ENCODE assay signal across 8 cellular contexts in the genomic region with DNA sequence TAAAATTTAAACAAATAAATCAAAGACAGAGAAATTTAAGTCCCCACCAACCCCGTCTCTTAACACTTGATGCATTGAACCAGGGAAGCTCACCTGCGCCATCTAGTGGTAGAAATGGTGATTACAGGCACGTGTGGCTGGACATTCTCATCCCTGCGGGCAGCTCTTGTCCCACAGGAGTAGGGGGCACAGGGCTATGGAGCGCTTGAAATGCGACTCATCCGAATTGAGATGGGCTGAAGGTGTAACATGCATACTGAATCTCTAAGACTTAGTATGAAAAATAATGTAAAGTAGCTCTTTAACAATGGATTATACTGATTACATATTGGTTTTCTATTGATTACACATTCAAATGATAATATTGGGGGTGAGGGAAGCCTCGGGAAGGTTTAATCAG. TPM values are rescaled to one million over a fixed set of nuclear protein-coding genes. Genes with fewer than 3 reads are reported as not detected.
DNase-seq lines count a peak whose midpoint lies in the region; ATAC-seq, FAIRE-seq and TF ChIP-seq lines count a peak whose summit lies in the region.

No MANE protein-coding gene starts in this region.

- peaks cover 0 to 22% of the 10 kb centered on the region in 2 experiments; a peak in 2 of 5 replicates for H3K27me3 ChIP-seq in K562 (ENCODE audit: control insufficient read depth in 2 of 2, insufficient read depth in 2 of 2, low read length in 2 of 2)

- H3K36me3 ChIP-seq in K562 (ENCODE audit: control insufficient read depth, insufficient read depth, low read length) = no peaks in the 10 kb centered on the region

- DNase-seq in NCI-H2081 (lab: John Stamatoyannopoulos, UW) (peak; percentile 54 to 56), NCI-H2081 treated with DMSO at 0.1 percent for 48 hours (lab: John Stamatoyannopoulos, UW) (no peak), NCI-H128 (lab: John Stamatoyannopoulos, UW; ENCODE audit: unreplicated experiment) (peak; percentile 47), UCSD-AML1 (lab: John Stamatoyannopoulos, UW; ENCODE audit: unreplicated experiment) (peak; percentile 57), K562 (ENCODE audit: extremely low read depth in 1 of 4, low spot score in 3 of 4) (peak; percentile 60 to 77 (median 70)), immature natural killer cell (peak; percentile 57 to 58 (median 57))
- DNase-seq in stimulated activated CD4-positive, alpha-beta T cell treated with anti-CD3 and anti-CD28 coated beads, Interleukin-1b, Interleukin-23, amount 100 ng/mL, for 24 hours (ENCODE audit: low read depth in 4 of 4, low spot score in 1 of 4) = peak; percentile 48 to 72 (median 52)

- CTCF ChIA-PET in K562 (lab: Yijun Ruan, JAX; ENCODE audit: low intra/inter-chr PET ratio) = interaction anchor here (0.6 to 1.6 kb wide), 7 partner anchors 12 to 836 kb away, joined by 3 to 9 read pairs (median 4); no protein-coding TSS in a partner anchor

- in situ Hi-C loops in K562 (cut with MboI) = no loop called here

- no peaks in the 10 kb centered on the region for H3K27me3 Mint-ChIP-seq in immature natural killer cell (ENCODE audit: low read depth in 3 of 3)

- no peak overlapping the region for H3K4me3 Mint-ChIP-seq in immature natural killer cell

- ATAC-seq in K562 (peak; percentile 88), HG03571 (IDR thresholded peaks at IDR 0.05; ENCODE audit: unreplicated experiment) (no peak)

- intact Hi-C loops in K562 (cut with micrococcal nuclease) = loop anchor here (1.0 kb wide), 1 partner anchor 137 kb away; no protein-coding TSS in a partner anchor

- H3K27ac Mint-ChIP-seq in immature natural killer cell = no peak overlapping the region

- H3K27ac ChIP-seq in K562 (ENCODE audit: extremely low read depth, low read depth, low read length) = no peak overlapping the region

- POLR2A ChIA-PET in K562 (lab: Yijun Ruan, JAX) = interaction anchor here (0.6 to 1.2 kb wide), 2 partner anchors 12 to 591 kb away, joined by 3 to 5 read pairs; no protein-coding TSS in a partner anchor

- H3K4me1 Mint-ChIP-seq in immature natural killer cell = no peaks in the 10 kb centered on the region

- H4K20me1 ChIP-seq in K562 (replicated peaks; ENCODE audit: control insufficient read depth, insufficient read depth, low read length) = no peaks in the 10 kb centered on the region

- H2AFZ ChIP-seq in K562 (ENCODE audit: low read depth, low read length) = no peak overlapping the region

- no peak for TF ChIP-seq EP300 in K562 (IDR thresholded peaks at IDR 0.05; ENCODE audit: low read length)

- H3K9me3 ChIP-seq in K562 (replicated peaks; ENCODE audit: control insufficient read depth, insufficient read depth, low read depth, low read length) = no peaks in the 10 kb centered on the region

- H3K4me2 ChIP-seq in K562 (ENCODE audit: insufficient read depth, low read length) = no peak overlapping the region

- no peak for TF ChIP-seq POLR2A in K562 (conservative IDR thresholded peaks at IDR 0.05)

- peak; percentile 39 to 68 for TF ChIP-seq RAD21 in K562 (CRISPR knock-in tag; conservative IDR thresholded peaks at IDR 0.05 in 1 of 2, IDR thresholded peaks at IDR 0.05 in 1 of 2)

- H3K9ac ChIP-seq in K562 (ENCODE audit: insufficient read depth in 1 of 2, low read depth in 2 of 2, low read length in 2 of 2) = no peak overlapping the region

- no TSS peak for BruUV-seq in K562 (replicated peaks; lab: Mats Ljungman, UMichigan)

- peaks cover 0 to 5% of the 10 kb centered on the region in 2 experiments; a peak in 2 of 5 replicates for H3K4me1 ChIP-seq in K562 (replicated peaks in 1 of 2; ENCODE audit: control insufficient read depth in 2 of 2, insufficient read depth in 2 of 2, low read length in 2 of 2)

- 2% methylated on average over 8 of the region's 8 CpGs for WGBS in K562 (ENCODE audit: insufficient coverage, low coverage, missing lambda C conversion rate)

- FAIRE-seq in K562 (lab: Jason Lieb, UNC) = peak; percentile 78

- H3K79me2 ChIP-seq in K562 (ENCODE audit: control insufficient read depth, insufficient read depth, low read length) = no peaks in the 10 kb centered on the region

- H3K9me3 Mint-ChIP-seq in immature natural killer cell = no peaks in the 10 kb centered on the region

- no peak overlapping the region for H3K4me3 ChIP-seq in K562

- no peaks in the 10 kb centered on the region for H3K9me1 ChIP-seq in K562 (ENCODE audit: control insufficient read depth, insufficient read depth, low read length)

- TF ChIP-seq CTCF in K562 (IDR thresholded peaks at IDR 0.05 in 2 of 3, conservative IDR thresholded peaks at IDR 0.05 in 1 of 3; ENCODE audit: insufficient read depth in 2 of 3, low read depth in 1 of 3, low read length in 3 of 3) = peak; percentile 81 to 90 (median 83)

- no peaks in the 10 kb centered on the region for H3K36me3 Mint-ChIP-seq in immature natural killer cell

TF ChIP-seq in K562, 482 proteins besides CTCF, POLR2A, EP300 and RAD21 (continues in another document):
- TF ChIP-seq BHLHE40 (IDR thresholded peaks at IDR 0.05; ENCODE audit: low read length) (peak; percentile 92), CREM (IDR thresholded peaks at IDR 0.05; ENCODE audit: low read depth) (0 out of 2 replicates have a peak, but pooled peaks have one; percentile 12), MYC (IDR thresholded peaks at IDR 0.05; ENCODE audit: low read depth, low read length) (0 out of 2 replicates have a peak, but pooled peaks have one; percentile 24), MYC (CRISPR knock-in tag; IDR thresholded peaks at IDR 0.05; ENCODE audit: borderline replicate concordance, low read depth) (no peak), TEAD1 (CRISPR knock-in tag; IDR thresholded peaks at IDR 0.05) (peak in 1 of 2 experiments; percentile 55; a peak in 1 of 4 replicates), CBX3 (IDR thresholded peaks at IDR 0.05; ENCODE audit: borderline replicate concordance in 1 of 2, low read length in 2 of 2) (peak in 1 of 2 experiments; percentile 63; a peak in 1 of 3 replicates)
- TF ChIP-seq, protein P1, sequence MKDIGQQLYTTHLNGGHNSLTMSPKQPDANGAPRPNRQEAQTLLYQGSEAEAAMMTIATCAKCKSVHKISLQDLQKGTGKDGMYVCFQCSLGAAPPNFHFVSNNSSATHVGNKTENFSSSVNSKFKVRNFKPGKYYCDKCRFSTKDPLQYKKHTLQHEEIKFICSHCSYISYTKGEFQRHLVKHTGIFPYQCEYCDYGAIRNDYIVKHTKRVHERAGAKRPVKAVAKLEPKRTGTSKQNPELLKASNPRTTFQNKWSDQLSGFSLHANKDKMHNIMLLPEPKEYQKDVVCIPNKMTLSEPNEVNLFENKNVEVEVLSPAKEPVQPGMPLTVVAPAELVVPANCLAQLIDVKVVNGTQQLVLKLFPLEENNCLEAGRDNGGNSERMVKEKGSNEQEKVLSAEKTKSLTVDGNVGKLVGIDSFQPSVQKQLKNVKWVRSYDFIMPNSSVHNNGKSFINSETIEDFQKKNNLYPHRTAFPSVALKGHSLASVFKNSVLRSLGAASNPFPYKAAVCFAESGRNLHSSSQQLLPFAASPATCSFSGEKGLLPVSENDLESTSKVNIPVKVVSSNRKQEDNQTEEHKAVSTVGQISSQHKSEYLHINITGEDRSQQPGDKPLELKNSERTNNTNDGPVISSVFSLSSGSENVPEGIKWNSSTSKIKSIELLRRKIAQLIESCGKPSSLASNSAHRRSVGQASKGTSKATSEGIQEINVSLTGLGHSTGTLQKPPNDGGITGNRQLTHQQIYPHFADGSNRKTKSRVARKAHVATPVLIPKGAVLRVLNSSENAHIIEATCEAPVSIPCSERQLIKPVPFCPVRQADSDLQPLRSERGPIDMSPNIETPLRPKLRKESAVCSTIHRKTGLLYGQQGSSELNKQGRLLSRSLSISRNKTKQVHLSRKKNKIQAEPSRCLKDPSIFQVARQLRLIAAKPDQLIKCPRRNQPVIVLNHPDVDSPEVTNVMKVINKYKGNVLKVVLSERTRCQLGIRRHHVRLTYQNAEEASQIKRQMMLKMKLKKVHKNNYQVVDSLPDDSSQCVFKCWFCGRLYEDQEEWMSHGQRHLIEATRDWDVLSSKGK (CRISPR knock-in tag; IDR thresholded peaks at IDR 0.05) = no peak
- TF ChIP-seq, protein P2, sequence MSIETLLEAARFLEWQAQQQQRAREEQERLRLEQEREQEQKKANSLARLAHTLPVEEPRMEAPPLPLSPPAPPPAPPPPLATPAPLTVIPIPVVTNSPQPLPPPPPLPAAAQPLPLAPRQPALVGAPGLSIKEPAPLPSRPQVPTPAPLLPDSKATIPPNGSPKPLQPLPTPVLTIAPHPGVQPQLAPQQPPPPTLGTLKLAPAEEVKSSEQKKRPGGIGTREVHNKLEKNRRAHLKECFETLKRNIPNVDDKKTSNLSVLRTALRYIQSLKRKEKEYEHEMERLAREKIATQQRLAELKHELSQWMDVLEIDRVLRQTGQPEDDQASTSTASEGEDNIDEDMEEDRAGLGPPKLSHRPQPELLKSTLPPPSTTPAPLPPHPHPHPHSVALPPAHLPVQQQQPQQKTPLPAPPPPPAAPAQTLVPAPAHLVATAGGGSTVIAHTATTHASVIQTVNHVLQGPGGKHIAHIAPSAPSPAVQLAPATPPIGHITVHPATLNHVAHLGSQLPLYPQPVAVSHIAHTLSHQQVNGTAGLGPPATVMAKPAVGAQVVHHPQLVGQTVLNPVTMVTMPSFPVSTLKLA (conservative IDR thresholded peaks at IDR 0.05) = peak; percentile 46 to 48; a peak in 2 of 4 replicates

RNA-seq across cellular contexts. Expression of a gene that starts 24.8 kb away (rescaled TPM):
- total RNA-seq in K562 (2011; cell fraction: chromatin; rRNA removed; ENCODE audit: low replicate concordance) = 0.44 TPM in 1 of 2 replicates, not detected in the other
- total RNA-seq in K562 (2011; cell fraction: nucleolus; rRNA removed) = 0.17 and 0.39 TPM in 2 replicates
- total RNA-seq in K562 (2011; cell fraction: nucleoplasm; rRNA removed) = 0.07 and 0.92 TPM in 2 replicates
- 0.04 and 0.05 TPM in 2 replicates for total RNA-seq in K562 (2014; rRNA removed)
- total RNA-seq in K562 (2014; rRNA removed; fragmentation: Illumina TruSeq; extraction: Trizol) = 0.04 TPM in 1 of 2 replicates, not detected in the other
- total RNA-seq in K562 (2015; rRNA removed; fragmentation: Illumina TruSeq; extraction: Trizol) = not detected in 2 replicates
- total RNA-seq in K562 (2021) = 0.09 TPM in 1 of 2 replicates, not detected in the other
- 0.01 and 0.03 TPM in 2 replicates for polyA plus RNA-seq in K562 (2011; rRNA removed)
- 0.01 and 0.04 TPM in 2 replicates for polyA plus RNA-seq in K562 (2011; cell fraction: cytosol; rRNA removed)
- 0.33 and 0.58 TPM in 2 replicates for polyA plus RNA-seq in K562 (2011; cell fraction: nucleus; rRNA removed)
- 0.03 and 0.06 TPM in 2 replicates for polyA plus RNA-seq in K562 (2012)
- polyA plus RNA-seq in K562 (2014; fragmentation: Illumina TruSeq; extraction: Trizol) = 0.01 and 0.03 TPM in 2 replicates
- not detected for polyA plus RNA-seq in K562 (2014; fragmentation: Nextera tagmentation; extraction: Ambion mirVana)
- 0.04 and 0.11 TPM in 2 replicates for polyA plus RNA-seq in K562 (2014; rRNA removed)
- polyA minus RNA-seq in K562 (2011; rRNA and poly(A)+ RNA removed) = not detected in 2 replicates
- not detected in 2 replicates for polyA minus RNA-seq in K562 (2011; cell fraction: cytosol; rRNA and poly(A)+ RNA removed)
- under 0.01 and 0.33 TPM in 2 replicates for polyA minus RNA-seq in K562 (2011; cell fraction: nucleus; rRNA and poly(A)+ RNA removed)
- under 1 TPM in 2 of 3 donors, not detected in 1; 0.07 to 0.36 TPM for polyA plus RNA-seq in immature natural killer cell
